In the genomic region with DNA sequence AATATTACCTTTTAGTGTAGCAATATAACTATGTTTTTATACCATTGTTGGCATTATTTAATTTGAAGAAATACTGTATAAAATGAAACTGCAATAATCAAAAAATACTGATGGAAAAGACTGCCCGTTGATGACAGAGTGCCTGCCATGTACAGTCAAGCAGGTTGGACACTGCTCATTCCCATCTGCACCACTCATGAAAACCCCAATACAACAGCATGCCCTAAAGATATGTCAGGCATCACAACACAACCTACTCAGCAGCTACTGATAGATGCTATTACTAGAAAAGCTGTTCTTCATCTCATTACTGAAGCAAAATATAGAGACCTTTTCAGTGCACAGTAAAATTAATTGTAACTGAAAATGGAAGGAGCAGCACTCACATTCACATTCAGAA, we compare ENCODE assay signal across 24 cellular contexts.
"Had no signal": no experiment of that assay in that cellular context is flagged by ENCODE, and none has a peak within 500 bp of the region (broad histone marks: within the 10 kb centered on the region; RNA-seq: fewer than 3 reads in every experiment).

No MANE protein-coding gene starts in this region.

- H3K4me1 ChIP-seq: colonic mucosa, esophagus squamous epithelium, gastroesophageal sphincter, left lung, lower lobe of right lung had no signal

- ATAC-seq: effector memory CD8-positive, alpha-beta T cell; esophagus mucosa; gastroesophageal sphincter; left lung; lower lobe of right lung; mucosa of descending colon had no signal

- H3K36me3 ChIP-seq: colonic mucosa, esophagus squamous epithelium, gastroesophageal sphincter, heart left ventricle, left lung, lower lobe of right lung had no signal

- H3K4me3 ChIP-seq: colonic mucosa, esophagus squamous epithelium, gastroesophageal sphincter, heart left ventricle, hepatocyte, left lung, lower lobe of right lung, mucosa of descending colon had no signal

- H3K27ac ChIP-seq: colonic mucosa, epithelial cell of prostate, esophagus squamous epithelium, gastroesophageal sphincter, hepatocyte, left lung, lower lobe of right lung had no signal

- DNase-seq: colonic mucosa; cortex of kidney; effector CD8-positive, alpha-beta T cell; effector memory CD8-positive, alpha-beta T cell; endodermal cell; erythroblast; esophagus squamous epithelium; foreskin fibroblast; foreskin melanocyte; heart left ventricle; hypothalamus; immature natural killer cell; islet precursor cell; kidney; kidney glomerular epithelial cell; left lung; lower lobe of right lung; mesenchymal stem cell; mucosa of descending colon; naive B cell had no signal

- H3K9me3 ChIP-seq: colonic mucosa, esophagus squamous epithelium, gastroesophageal sphincter had no signal

- H3K27me3 ChIP-seq: colonic mucosa, esophagus squamous epithelium, gastroesophageal sphincter, heart left ventricle, hepatocyte, left lung had no signal
